1 cellular context compared by ENCODE assay signal in the genomic region with DNA sequence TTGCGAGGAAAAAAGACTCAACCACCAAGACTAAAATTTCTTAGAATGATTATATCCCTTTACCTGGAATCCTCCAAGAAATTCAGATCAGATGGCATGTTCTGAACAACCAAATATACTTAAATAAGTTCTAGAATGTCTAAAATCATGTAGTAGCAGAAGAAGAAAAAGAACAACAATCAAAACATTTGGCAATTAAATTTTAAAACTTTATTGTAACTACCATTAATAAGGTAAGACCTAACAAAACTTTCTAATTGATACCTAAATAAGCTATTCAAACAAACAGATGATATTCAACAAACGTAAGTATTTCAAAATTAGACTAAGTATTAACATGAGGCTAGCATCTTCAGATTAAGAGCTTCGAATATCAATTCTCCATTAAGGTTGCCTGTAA.
TF ChIP-seq lines count a peak whose summit lies in the region.

No MANE protein-coding gene starts in this region.

TF ChIP-seq in GM23338, 12 proteins besides CTCF, POLR2A, EP300 and RAD21 (continued from another document):
- TF ChIP-seq, protein P1, sequence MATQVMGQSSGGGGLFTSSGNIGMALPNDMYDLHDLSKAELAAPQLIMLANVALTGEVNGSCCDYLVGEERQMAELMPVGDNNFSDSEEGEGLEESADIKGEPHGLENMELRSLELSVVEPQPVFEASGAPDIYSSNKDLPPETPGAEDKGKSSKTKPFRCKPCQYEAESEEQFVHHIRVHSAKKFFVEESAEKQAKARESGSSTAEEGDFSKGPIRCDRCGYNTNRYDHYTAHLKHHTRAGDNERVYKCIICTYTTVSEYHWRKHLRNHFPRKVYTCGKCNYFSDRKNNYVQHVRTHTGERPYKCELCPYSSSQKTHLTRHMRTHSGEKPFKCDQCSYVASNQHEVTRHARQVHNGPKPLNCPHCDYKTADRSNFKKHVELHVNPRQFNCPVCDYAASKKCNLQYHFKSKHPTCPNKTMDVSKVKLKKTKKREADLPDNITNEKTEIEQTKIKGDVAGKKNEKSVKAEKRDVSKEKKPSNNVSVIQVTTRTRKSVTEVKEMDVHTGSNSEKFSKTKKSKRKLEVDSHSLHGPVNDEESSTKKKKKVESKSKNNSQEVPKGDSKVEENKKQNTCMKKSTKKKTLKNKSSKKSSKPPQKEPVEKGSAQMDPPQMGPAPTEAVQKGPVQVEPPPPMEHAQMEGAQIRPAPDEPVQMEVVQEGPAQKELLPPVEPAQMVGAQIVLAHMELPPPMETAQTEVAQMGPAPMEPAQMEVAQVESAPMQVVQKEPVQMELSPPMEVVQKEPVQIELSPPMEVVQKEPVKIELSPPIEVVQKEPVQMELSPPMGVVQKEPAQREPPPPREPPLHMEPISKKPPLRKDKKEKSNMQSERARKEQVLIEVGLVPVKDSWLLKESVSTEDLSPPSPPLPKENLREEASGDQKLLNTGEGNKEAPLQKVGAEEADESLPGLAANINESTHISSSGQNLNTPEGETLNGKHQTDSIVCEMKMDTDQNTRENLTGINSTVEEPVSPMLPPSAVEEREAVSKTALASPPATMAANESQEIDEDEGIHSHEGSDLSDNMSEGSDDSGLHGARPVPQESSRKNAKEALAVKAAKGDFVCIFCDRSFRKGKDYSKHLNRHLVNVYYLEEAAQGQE (IDR thresholded peaks at IDR 0.05; ENCODE audit: unreplicated experiment) = no peak
- no peak for TF ChIP-seq JUNB (IDR thresholded peaks at IDR 0.05; ENCODE audit: unreplicated experiment)
- TF ChIP-seq STAT1 (IDR thresholded peaks at IDR 0.05; ENCODE audit: unreplicated experiment) = no peak
- no peak for TF ChIP-seq ZNF331 (CRISPR knock-in tag; IDR thresholded peaks at IDR 0.05; ENCODE audit: low read depth)
- TF ChIP-seq, protein P2, sequence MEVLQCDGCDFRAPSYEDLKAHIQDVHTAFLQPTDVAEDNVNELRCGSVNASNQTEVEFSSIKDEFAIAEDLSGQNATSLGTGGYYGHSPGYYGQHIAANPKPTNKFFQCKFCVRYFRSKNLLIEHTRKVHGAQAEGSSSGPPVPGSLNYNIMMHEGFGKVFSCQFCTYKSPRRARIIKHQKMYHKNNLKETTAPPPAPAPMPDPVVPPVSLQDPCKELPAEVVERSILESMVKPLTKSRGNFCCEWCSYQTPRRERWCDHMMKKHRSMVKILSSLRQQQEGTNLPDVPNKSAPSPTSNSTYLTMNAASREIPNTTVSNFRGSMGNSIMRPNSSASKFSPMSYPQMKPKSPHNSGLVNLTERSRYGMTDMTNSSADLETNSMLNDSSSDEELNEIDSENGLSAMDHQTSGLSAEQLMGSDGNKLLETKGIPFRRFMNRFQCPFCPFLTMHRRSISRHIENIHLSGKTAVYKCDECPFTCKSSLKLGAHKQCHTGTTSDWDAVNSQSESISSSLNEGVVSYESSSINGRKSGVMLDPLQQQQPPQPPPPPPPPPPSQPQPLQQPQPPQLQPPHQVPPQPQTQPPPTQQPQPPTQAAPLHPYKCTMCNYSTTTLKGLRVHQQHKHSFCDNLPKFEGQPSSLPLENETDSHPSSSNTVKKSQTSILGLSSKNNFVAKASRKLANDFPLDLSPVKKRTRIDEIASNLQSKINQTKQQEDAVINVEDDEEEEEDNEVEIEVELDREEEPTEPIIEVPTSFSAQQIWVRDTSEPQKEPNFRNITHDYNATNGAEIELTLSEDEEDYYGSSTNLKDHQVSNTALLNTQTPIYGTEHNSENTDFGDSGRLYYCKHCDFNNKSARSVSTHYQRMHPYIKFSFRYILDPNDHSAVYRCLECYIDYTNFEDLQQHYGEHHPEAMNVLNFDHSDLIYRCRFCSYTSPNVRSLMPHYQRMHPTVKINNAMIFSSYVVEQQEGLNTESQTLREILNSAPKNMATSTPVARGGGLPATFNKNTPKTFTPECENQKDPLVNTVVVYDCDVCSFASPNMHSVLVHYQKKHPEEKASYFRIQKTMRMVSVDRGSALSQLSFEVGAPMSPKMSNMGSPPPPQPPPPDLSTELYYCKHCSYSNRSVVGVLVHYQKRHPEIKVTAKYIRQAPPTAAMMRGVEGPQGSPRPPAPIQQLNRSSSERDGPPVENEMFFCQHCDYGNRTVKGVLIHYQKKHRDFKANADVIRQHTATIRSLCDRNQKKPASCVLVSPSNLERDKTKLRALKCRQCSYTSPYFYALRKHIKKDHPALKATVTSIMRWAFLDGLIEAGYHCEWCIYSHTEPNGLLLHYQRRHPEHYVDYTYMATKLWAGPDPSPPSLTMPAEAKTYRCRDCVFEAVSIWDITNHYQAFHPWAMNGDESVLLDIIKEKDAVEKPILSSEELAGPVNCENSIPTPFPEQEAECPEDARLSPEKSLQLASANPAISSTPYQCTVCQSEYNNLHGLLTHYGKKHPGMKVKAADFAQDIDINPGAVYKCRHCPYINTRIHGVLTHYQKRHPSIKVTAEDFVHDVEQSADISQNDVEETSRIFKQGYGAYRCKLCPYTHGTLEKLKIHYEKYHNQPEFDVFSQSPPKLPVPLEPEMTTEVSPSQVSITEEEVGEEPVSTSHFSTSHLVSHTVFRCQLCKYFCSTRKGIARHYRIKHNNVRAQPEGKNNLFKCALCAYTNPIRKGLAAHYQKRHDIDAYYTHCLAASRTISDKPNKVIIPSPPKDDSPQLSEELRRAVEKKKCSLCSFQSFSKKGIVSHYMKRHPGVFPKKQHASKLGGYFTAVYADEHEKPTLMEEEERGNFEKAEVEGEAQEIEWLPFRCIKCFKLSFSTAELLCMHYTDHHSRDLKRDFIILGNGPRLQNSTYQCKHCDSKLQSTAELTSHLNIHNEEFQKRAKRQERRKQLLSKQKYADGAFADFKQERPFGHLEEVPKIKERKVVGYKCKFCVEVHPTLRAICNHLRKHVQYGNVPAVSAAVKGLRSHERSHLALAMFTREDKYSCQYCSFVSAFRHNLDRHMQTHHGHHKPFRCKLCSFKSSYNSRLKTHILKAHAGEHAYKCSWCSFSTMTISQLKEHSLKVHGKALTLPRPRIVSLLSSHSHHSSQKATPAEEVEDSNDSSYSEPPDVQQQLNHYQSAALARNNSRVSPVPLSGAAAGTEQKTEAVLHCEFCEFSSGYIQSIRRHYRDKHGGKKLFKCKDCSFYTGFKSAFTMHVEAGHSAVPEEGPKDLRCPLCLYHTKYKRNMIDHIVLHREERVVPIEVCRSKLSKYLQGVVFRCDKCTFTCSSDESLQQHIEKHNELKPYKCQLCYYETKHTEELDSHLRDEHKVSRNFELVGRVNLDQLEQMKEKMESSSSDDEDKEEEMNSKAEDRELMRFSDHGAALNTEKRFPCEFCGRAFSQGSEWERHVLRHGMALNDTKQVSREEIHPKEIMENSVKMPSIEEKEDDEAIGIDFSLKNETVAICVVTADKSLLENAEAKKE (CRISPR knock-in tag; IDR thresholded peaks at IDR 0.05) = no peak
- TF ChIP-seq EZH2phosphoT487 (IDR thresholded peaks at IDR 0.05; ENCODE audit: unreplicated experiment) = no peak
- TF ChIP-seq EZH2 (IDR thresholded peaks at IDR 0.05; ENCODE audit: low read depth, unreplicated experiment) = no peak
TF ChIP-seq in GM23338: peak in this region for 0.
